8 cellular contexts compared by ENCODE assay signal in the genomic region with DNA sequence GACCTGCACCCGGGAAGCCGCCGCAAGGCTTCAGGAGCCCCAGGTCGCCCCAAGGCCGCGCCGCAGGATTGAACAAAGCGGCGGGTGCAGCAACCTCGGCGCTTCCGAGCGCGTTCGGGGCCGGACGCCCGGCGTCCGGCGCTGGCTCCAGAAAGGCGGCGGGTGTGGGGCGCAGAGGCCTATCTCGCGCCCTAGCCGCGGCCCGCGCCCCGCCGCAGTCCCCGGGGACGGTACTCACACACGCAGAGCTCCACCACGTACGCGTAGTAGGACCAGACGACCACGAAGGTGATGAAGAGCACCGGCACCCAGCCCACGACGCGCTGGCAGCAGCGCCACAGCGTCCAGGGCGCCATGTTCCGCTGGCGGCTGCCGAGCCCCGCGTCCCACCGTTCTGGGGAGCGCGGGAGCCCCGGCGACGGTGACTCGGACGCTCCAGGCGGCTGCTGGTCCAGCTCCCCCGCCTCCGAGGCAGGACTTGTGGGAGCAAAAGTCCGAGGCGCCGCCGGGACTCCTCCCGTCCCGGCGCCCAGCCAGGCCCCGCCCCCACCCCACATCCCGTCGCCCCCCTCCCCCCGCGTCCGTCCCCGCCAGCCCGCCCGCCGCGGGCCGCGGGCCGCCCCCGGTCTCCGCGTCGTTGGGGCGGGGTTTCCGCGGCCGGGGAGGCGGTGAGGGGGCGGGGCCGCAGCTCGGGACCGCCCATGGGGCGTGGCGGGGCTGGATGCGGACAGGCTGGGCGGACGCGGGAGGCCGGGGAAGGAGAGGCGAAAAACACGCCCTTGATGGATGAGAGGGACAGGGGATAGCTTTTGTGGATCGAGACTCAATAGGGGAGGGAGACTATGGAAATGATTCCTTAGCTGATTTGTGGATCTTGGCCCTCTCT. TPM values are rescaled to one million over a fixed set of nuclear protein-coding genes. Genes with fewer than 3 reads are reported as not detected.
DNase-seq lines count a peak whose midpoint lies in the region; ATAC-seq and TF ChIP-seq lines count a peak whose summit lies in the region.

A gene with protein sequence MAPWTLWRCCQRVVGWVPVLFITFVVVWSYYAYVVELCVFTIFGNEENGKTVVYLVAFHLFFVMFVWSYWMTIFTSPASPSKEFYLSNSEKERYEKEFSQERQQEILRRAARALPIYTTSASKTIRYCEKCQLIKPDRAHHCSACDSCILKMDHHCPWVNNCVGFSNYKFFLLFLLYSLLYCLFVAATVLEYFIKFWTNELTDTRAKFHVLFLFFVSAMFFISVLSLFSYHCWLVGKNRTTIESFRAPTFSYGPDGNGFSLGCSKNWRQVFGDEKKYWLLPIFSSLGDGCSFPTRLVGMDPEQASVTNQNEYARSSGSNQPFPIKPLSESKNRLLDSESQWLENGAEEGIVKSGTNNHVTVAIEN (minus strand): TSS at position 488 of the 886 bp plus-strand sequence. CDS start 132 bp downstream, at position 356.

- H3K4me1 ChIP-seq in ES-I3 (ENCODE audit: insufficient read depth, low read length) (peaks cover 3% of the 10 kb centered on the region), Loucy (ENCODE audit: insufficient read depth, low read length, poor library complexity, severe bottlenecking) (peaks cover 32% of the 10 kb centered on the region), osteoblast (ENCODE audit: insufficient read depth, low read length) (no peaks in the 10 kb centered on the region), testis (peaks cover 5% of the 10 kb centered on the region)

- H4K20me1 ChIP-seq in Loucy (ENCODE audit: insufficient read depth, low read length, poor library complexity, severe bottlenecking) = peaks cover 42% of the 10 kb centered on the region
- peaks cover 10% of the 10 kb centered on the region for H4K20me1 ChIP-seq in osteoblast (ENCODE audit: insufficient read depth, low read length)

- H3K27ac ChIP-seq in osteoblast (ENCODE audit: low read depth, low read length) (peak within 1 kb of the TSS; percentile 63), testis (peak within 1 kb of the TSS; percentile 96)

- peak within 1 kb of the TSS; percentile 91 for H2AFZ ChIP-seq in Loucy (ENCODE audit: low read length)
- H2AFZ ChIP-seq in osteoblast (ENCODE audit: low read length) = peak within 1 kb of the TSS; percentile 94

- H3K4me3 ChIP-seq in Loucy (ENCODE audit: low read length, poor library complexity, severe bottlenecking) (peak within 1 kb of the TSS; percentile 81), osteoblast (ENCODE audit: insufficient read depth, low read length) (peak within 1 kb of the TSS; percentile 80), testis (peak within 1 kb of the TSS; percentile 100)

- H3K9ac ChIP-seq in ES-I3 (ENCODE audit: low read depth, low read length) = peak within 1 kb of the TSS; percentile 84
- H3K9ac ChIP-seq in Loucy (ENCODE audit: low read depth, low read length, poor library complexity, severe bottlenecking) = peak within 1 kb of the TSS; percentile 87

- no peaks in the 10 kb centered on the region for H3K9me2 ChIP-seq in Loucy (replicated peaks; ENCODE audit: low read depth, low read length)

- H3F3A ChIP-seq in Loucy (ENCODE audit: low read depth) = no peaks in the 10 kb centered on the region

- H3K27ac Mint-ChIP-seq in activated naive CD4-positive, alpha-beta T cell treated with anti-CD3 and anti-CD28 coated beads, Interleukin-2, amount 50 U/mL, for 72 hours = peak within 1 kb of the TSS; percentile 89 to 92

- H3K27me3 ChIP-seq in Loucy (ENCODE audit: insufficient read depth, low read length, poor library complexity, severe bottlenecking) = no peaks in the 10 kb centered on the region
- no peaks in the 10 kb centered on the region for H3K27me3 ChIP-seq in osteoblast (ENCODE audit: insufficient read depth, low read length)
- no peaks in the 10 kb centered on the region for H3K27me3 ChIP-seq in testis

- WGBS in testis, 2 donors = 0 to 1% methylated on average over 7 to 83 of the region's 107 CpGs

- H3K9me3 Mint-ChIP-seq in activated naive CD4-positive, alpha-beta T cell treated with anti-CD3 and anti-CD28 coated beads, Interleukin-2, amount 50 U/mL, for 72 hours = no peaks in the 10 kb centered on the region

- H3K36me3 ChIP-seq in ES-I3 (ENCODE audit: insufficient read depth, low read length) (no peaks in the 10 kb centered on the region), Loucy (ENCODE audit: insufficient read depth, low read length) (no peaks in the 10 kb centered on the region), osteoblast (ENCODE audit: insufficient read depth, low read length) (no peaks in the 10 kb centered on the region), testis (ENCODE audit: low read depth, missing control alignments) (no peaks in the 10 kb centered on the region)

- H3K4me2 ChIP-seq in Loucy (ENCODE audit: low read depth, low read length, poor library complexity, severe bottlenecking) = peak within 1 kb of the TSS; percentile 89
- H3K4me2 ChIP-seq in osteoblast (ENCODE audit: insufficient read depth, low read length) = peak within 1 kb of the TSS; percentile 91

- peaks cover 11 to 27% of the 10 kb centered on the region in 2 donors for H3K36me3 Mint-ChIP-seq in activated naive CD4-positive, alpha-beta T cell treated with anti-CD3 and anti-CD28 coated beads, Interleukin-2, amount 50 U/mL, for 72 hours

- TF ChIP-seq POLR2A in testis (IDR thresholded peaks at IDR 0.05) = no peak

- H3K9me3 ChIP-seq in ES-I3 (ENCODE audit: control insufficient read depth, insufficient read depth, low read length) (no peaks in the 10 kb centered on the region), Loucy (ENCODE audit: insufficient read depth, low read depth, low read length) (no peaks in the 10 kb centered on the region), osteoblast (ENCODE audit: low read depth, low read length) (no peaks in the 10 kb centered on the region), testis (no peaks in the 10 kb centered on the region)

- intact Hi-C loops in testis (cut with DNase I; ENCODE audit: low total_unique reads) = no loop called here

- H3K79me2 ChIP-seq in Loucy (ENCODE audit: insufficient read depth, low read length) (peaks cover 54% of the 10 kb centered on the region), osteoblast (ENCODE audit: insufficient read depth, low read length) (peaks cover 43% of the 10 kb centered on the region)

- peak; percentile 88 to 93 for ATAC-seq in activated naive CD4-positive, alpha-beta T cell treated with anti-CD3 and anti-CD28 coated beads, Interleukin-2, amount 50 U/mL, for 72 hours

- TF ChIP-seq CTCF in Loucy (conservative IDR thresholded peaks at IDR 0.05; ENCODE audit: low read length) (no peak), osteoblast (IDR thresholded peaks at IDR 0.05; ENCODE audit: extremely low read depth, low read depth, low read length) (no peak), testis (IDR thresholded peaks at IDR 0.05) (no peak)

- DNase-seq in GOT3 (lab: John Stamatoyannopoulos, UW) (peak; percentile 62), SKM-1 (lab: John Stamatoyannopoulos, UW; ENCODE audit: unreplicated experiment) (peak; percentile 25), glomerular endothelial cell (ENCODE audit: extremely low read depth, low read depth, low spot score) (no peak), osteoblast (ENCODE audit: insufficient read length, low spot score, missing footprints) (peak; percentile 99), testis (peak; percentile 92)
- peak; percentile 91 to 96 for DNase-seq in activated naive CD4-positive, alpha-beta T cell treated with anti-CD3 and anti-CD28 coated beads, Interleukin-2, amount 50 U/mL, for 72 hours (ENCODE audit: low spot score in 2 of 2)

RNA-seq across cellular contexts. Expression of the gene that starts here (rescaled TPM):
- 10 to 100 TPM; 42.6 to 44.1 TPM for total RNA-seq in activated naive CD4-positive, alpha-beta T cell treated with anti-CD3 and anti-CD28 coated beads, Interleukin-2, amount 50 U/mL, for 72 hours
- total RNA-seq in glomerular endothelial cell (64.7 and 65.0 TPM in 2 replicates), osteoblast (110 and 128 TPM in 2 replicates), testis (10 to 100 TPM; 52.4 to 76.2 TPM)
- polyA plus RNA-seq in testis (ENCODE audit: insufficient read depth, low read depth, low replicate concordance) = 75.8 TPM
